ENCODE assay signal across 23 cellular contexts in genomic region chr6:31879901-31880300, GRCh38. TPM values are rescaled to one million over a fixed set of nuclear protein-coding genes. Genes with fewer than 3 reads are reported as not detected.
DNase-seq lines count a peak whose midpoint lies in the region; TF ChIP-seq lines count a peak whose summit lies in the region.
"Had no signal": no experiment of that assay in that cellular context is flagged by ENCODE, and none has a peak within 500 bp of the region (broad histone marks: within the 10 kb centered on the region; RNA-seq: fewer than 3 reads in every experiment).

No MANE protein-coding gene starts in this region.

- TSS peak; percentile 19 for BruUV-seq in PC-9 (replicated peaks; lab: Mats Ljungman, UMichigan)

- WGBS in SK-N-SH (ENCODE audit: low lambda C conversion rate): 90% methylated on average over 8 of the region's 10 CpGs

- H3K4me1 ChIP-seq in PC-9 (replicated peaks; ENCODE audit: insufficient read depth) (peaks cover 20% of the 10 kb centered on the region), mucosa of rectum (ENCODE audit: control insufficient read depth in 2 of 2, insufficient read depth in 2 of 2, low read length in 2 of 2) (peaks cover 23 to 36% of the 10 kb centered on the region in 2 donors), SK-N-SH (ENCODE audit: control insufficient read depth in 1 of 2, insufficient read depth in 2 of 2, low read depth in 1 of 2, low read length in 1 of 2) (no peaks in the 10 kb centered on the region)
- H3K4me1 ChIP-seq: gastrocnemius medialis, parathyroid adenoma, vagina had no signal

- H4K20me1 ChIP-seq in PC-9 (ENCODE audit: insufficient read depth) (no peaks in the 10 kb centered on the region), SK-N-SH (ENCODE audit: insufficient read depth) (no peaks in the 10 kb centered on the region)

- DNase-seq in PC-9: no peak
- DNase-seq in SK-N-SH: no peak
- no peak for DNase-seq in GDM1 (lab: John Stamatoyannopoulos, UW)
- no peak for DNase-seq in RKO (ENCODE audit: low spot score)
- DNase-seq: activated CD4-positive, alpha-beta T cell treated with anti-CD3 and anti-CD28 coated beads for 4 hours; activated naive CD8-positive, alpha-beta T cell treated with anti-CD3 and anti-CD28 coated beads for 36 hours; C1 segment of cervical spinal cord; effector CD8-positive, alpha-beta T cell; gastrocnemius medialis; GOT3; NCI-H187 treated with DMSO at 0.1 percent for 48 hours; NCI-H2227 treated with DMSO at 0.1 percent for 48 hours; NCI-H774; sigmoid colon; T-helper 1 cell had no signal

- H3F3A ChIP-seq in PC-9 (ENCODE audit: insufficient read depth, low read depth): peaks cover 22% of the 10 kb centered on the region
- peaks cover 5% of the 10 kb centered on the region for H3F3A ChIP-seq in SK-N-SH (replicated peaks; ENCODE audit: insufficient read depth)

- H3K9me3 ChIP-seq in PC-9 (ENCODE audit: insufficient read depth, low read depth) (no peaks in the 10 kb centered on the region), mucosa of rectum (ENCODE audit: control insufficient read depth in 2 of 2, low read length in 2 of 2) (no peaks in the 10 kb centered on the region), SK-N-SH (no peaks in the 10 kb centered on the region)
- H3K9me3 ChIP-seq: gastrocnemius medialis, sigmoid colon, vagina had no signal

- H3K4me3 ChIP-seq in PC-9 (no peak overlapping the region), mucosa of rectum (ENCODE audit: low read length in 2 of 2) (no peak overlapping the region), SK-N-SH (ENCODE audit: low read depth in 2 of 2, low read length in 1 of 2) (no peak overlapping the region)
- H3K4me3 ChIP-seq: gastrocnemius medialis, sigmoid colon, vagina had no signal

- H3K4me2 ChIP-seq in PC-9 (no peak overlapping the region), SK-N-SH (no peak overlapping the region)
- H3K4me2 ChIP-seq: KMS-11 had no signal

- POLR2A ChIA-PET in PC-9 (lab: Charles Lee; ENCODE audit: unreplicated experiment) (no interaction called here), SK-N-SH (lab: Yijun Ruan, JAX) (interaction anchor here (0.9 kb wide), 1 partner anchor 16 kb away, joined by 4 read pairs; no protein-coding TSS in a partner anchor)

- H3K79me2 ChIP-seq in PC-9 (ENCODE audit: low read depth) (no peaks in the 10 kb centered on the region), SK-N-SH (ENCODE audit: insufficient read depth) (no peaks in the 10 kb centered on the region)
- H3K79me2 ChIP-seq: parathyroid adenoma had no signal

- H3K9ac ChIP-seq in mucosa of rectum (ENCODE audit: low read depth in 1 of 2, low read length in 2 of 2) (peak overlapping the region in 1 of 2 donors; percentile 96), SK-N-SH (no peak overlapping the region)
- H3K9ac ChIP-seq: KMS-11, parathyroid adenoma had no signal

- H3K36me3 ChIP-seq in PC-9 (ENCODE audit: low read depth): peaks cover 5% of the 10 kb centered on the region; the same call in 1 of the 2 replicates
- H3K36me3 ChIP-seq in mucosa of rectum (ENCODE audit: control insufficient read depth in 2 of 2, insufficient read depth in 2 of 2, low read length in 2 of 2): peaks cover 46 to 51% of the 10 kb centered on the region in 2 donors
- H3K36me3 ChIP-seq in SK-N-SH (replicated peaks in 1 of 2; ENCODE audit: control insufficient read depth in 1 of 2, insufficient read depth in 2 of 2, low read length in 1 of 2): peaks cover 0 to 46% of the 10 kb centered on the region in 2 experiments

- no peaks in the 10 kb centered on the region for H3K27me3 ChIP-seq in PC-9 (ENCODE audit: insufficient read depth, low read depth)
- no peaks in the 10 kb centered on the region for H3K27me3 ChIP-seq in mucosa of rectum (ENCODE audit: control insufficient read depth in 2 of 2, insufficient read depth in 2 of 2, low read length in 2 of 2)
- H3K27me3 ChIP-seq in SK-N-SH (ENCODE audit: insufficient read depth): no peaks in the 10 kb centered on the region
- H3K27me3 ChIP-seq: gastrocnemius medialis, sigmoid colon, vagina had no signal

- no peak for TF ChIP-seq EP300 in SK-N-SH (IDR thresholded peaks at IDR 0.05; ENCODE audit: borderline replicate concordance in 1 of 2, low read depth in 1 of 2, low read length in 1 of 2)

- H2AFZ ChIP-seq in PC-9 (no peak overlapping the region), SK-N-SH (ENCODE audit: low read depth) (no peak overlapping the region)
- H2AFZ ChIP-seq: parathyroid adenoma had no signal

- TF ChIP-seq CTCF in C4-2B (conservative IDR thresholded peaks at IDR 0.05) (no peak), PC-9 (conservative IDR thresholded peaks at IDR 0.05) (no peak), SK-N-SH (IDR thresholded peaks at IDR 0.05) (no peak)

- H3K27ac ChIP-seq in C4-2B: peak overlapping the region; percentile 86
- H3K27ac ChIP-seq in PC-9: no peak overlapping the region
- peak overlapping the region; percentile 98 to 99 for H3K27ac ChIP-seq in mucosa of rectum (ENCODE audit: low read depth in 2 of 2, low read length in 2 of 2)
- no peak overlapping the region for H3K27ac ChIP-seq in SK-N-SH (ENCODE audit: low read depth in 2 of 2, low read length in 1 of 2)
- H3K27ac ChIP-seq: gastrocnemius medialis, KMS-11, parathyroid adenoma, vagina had no signal

- TF ChIP-seq RAD21 in SK-N-SH (IDR thresholded peaks at IDR 0.05; ENCODE audit: low read length): no peak

- intact Hi-C loops in PC-9 (cut with micrococcal nuclease; ENCODE audit: unreplicated experiment): loop anchor here (5.0 to 10.0 kb wide), 2 partner anchors 48 to 195 kb away; partner anchors contain the start of gene LY6G5C

- CTCF ChIA-PET in PC-9 (lab: Charles Lee) (interaction anchor here (0.5 kb wide), 1 partner anchor 227 kb away, joined by 3 read pairs; no protein-coding TSS in a partner anchor), SK-N-SH (lab: Yijun Ruan, JAX) (interaction anchor here (1.1 to 1.6 kb wide), 2 partner anchors 10 to 16 kb away, joined by 5 to 7 read pairs; no protein-coding TSS in a partner anchor)

- H3K9me2 ChIP-seq in PC-9 (ENCODE audit: insufficient read depth): no peaks in the 10 kb centered on the region
- no peaks in the 10 kb centered on the region for H3K9me2 ChIP-seq in SK-N-SH

TF ChIP-seq in SK-N-SH, 30 proteins besides CTCF, POLR2A, EP300 and RAD21:
- TF ChIP-seq, protein P1, sequence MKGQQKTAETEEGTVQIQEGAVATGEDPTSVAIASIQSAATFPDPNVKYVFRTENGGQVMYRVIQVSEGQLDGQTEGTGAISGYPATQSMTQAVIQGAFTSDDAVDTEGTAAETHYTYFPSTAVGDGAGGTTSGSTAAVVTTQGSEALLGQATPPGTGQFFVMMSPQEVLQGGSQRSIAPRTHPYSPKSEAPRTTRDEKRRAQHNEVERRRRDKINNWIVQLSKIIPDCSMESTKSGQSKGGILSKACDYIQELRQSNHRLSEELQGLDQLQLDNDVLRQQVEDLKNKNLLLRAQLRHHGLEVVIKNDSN (IDR thresholded peaks at IDR 0.05; ENCODE audit: borderline replicate concordance, low read depth): no peak
- TF ChIP-seq, protein P2, sequence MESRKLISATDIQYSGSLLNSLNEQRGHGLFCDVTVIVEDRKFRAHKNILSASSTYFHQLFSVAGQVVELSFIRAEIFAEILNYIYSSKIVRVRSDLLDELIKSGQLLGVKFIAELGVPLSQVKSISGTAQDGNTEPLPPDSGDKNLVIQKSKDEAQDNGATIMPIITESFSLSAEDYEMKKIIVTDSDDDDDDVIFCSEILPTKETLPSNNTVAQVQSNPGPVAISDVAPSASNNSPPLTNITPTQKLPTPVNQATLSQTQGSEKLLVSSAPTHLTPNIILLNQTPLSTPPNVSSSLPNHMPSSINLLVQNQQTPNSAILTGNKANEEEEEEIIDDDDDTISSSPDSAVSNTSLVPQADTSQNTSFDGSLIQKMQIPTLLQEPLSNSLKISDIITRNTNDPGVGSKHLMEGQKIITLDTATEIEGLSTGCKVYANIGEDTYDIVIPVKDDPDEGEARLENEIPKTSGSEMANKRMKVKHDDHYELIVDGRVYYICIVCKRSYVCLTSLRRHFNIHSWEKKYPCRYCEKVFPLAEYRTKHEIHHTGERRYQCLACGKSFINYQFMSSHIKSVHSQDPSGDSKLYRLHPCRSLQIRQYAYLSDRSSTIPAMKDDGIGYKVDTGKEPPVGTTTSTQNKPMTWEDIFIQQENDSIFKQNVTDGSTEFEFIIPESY (IDR thresholded peaks at IDR 0.05; ENCODE audit: borderline replicate concordance, low read depth): no peak

RNA-seq across cellular contexts. Expression of gene SLC44A4, which starts 1.1 kb away (rescaled TPM):
- total RNA-seq in PC-9 (2021): 44.4 and 44.9 TPM in 2 replicates
- 0.26 and 0.49 TPM in 2 replicates for polyA plus RNA-seq in SK-N-SH (2012; rRNA removed)
- polyA plus RNA-seq in SK-N-SH (2012; cell fraction: cytosol; rRNA removed): 0.18 and 0.26 TPM in 2 replicates
- 0.40 and 0.66 TPM in 2 replicates for polyA plus RNA-seq in SK-N-SH (2012; cell fraction: nucleus; rRNA removed)
- total RNA-seq: cerebellum; naive thymus-derived CD8-positive, alpha-beta T cell had no signal
- polyA plus RNA-seq: naive thymus-derived CD8-positive, alpha-beta T cell had no signal

RNA-seq across cellular contexts. Expression of gene NEU1, which starts 17.3 kb away (rescaled TPM):
- total RNA-seq in PC-9 (2021): 23.1 and 23.4 TPM in 2 replicates
- polyA plus RNA-seq in SK-N-SH (2012; rRNA removed): 42.2 and 43.0 TPM in 2 replicates
- 26.4 and 32.7 TPM in 2 replicates for polyA plus RNA-seq in SK-N-SH (2012; cell fraction: cytosol; rRNA removed)
- polyA plus RNA-seq in SK-N-SH (2012; cell fraction: nucleus; rRNA removed): 31.9 and 35.3 TPM in 2 replicates

RNA-seq across cellular contexts. Expression of gene EHMT2, which starts 17.6 kb away (rescaled TPM):
- 57.3 and 68.3 TPM in 2 replicates for total RNA-seq in PC-9 (2021)
- 50.1 and 72.0 TPM in 2 replicates for polyA plus RNA-seq in SK-N-SH (2012; rRNA removed)
- polyA plus RNA-seq in SK-N-SH (2012; cell fraction: cytosol; rRNA removed): 25.3 and 39.7 TPM in 2 replicates
- polyA plus RNA-seq in SK-N-SH (2012; cell fraction: nucleus; rRNA removed): 209 and 212 TPM in 2 replicates

RNA-seq across cellular contexts. Expression of gene ZBTB12, which starts 22.0 kb away (rescaled TPM):
- total RNA-seq in PC-9 (2021): 16.2 and 20.3 TPM in 2 replicates
- 8.3 and 8.4 TPM in 2 replicates for polyA plus RNA-seq in SK-N-SH (2012; rRNA removed)
- polyA plus RNA-seq in SK-N-SH (2012; cell fraction: cytosol; rRNA removed): 4.5 and 8.4 TPM in 2 replicates
- 4.9 and 7.0 TPM in 2 replicates for polyA plus RNA-seq in SK-N-SH (2012; cell fraction: nucleus; rRNA removed)
- polyA plus RNA-seq: naive thymus-derived CD8-positive, alpha-beta T cell had no signal

RNA-seq across cellular contexts. Expression of gene C2, which starts 47.6 kb away (rescaled TPM):
- total RNA-seq in PC-9 (2021): 0.96 and 2.4 TPM in 2 replicates
- polyA plus RNA-seq in SK-N-SH (2012; rRNA removed): 0.15 and 0.43 TPM in 2 replicates
- 0.14 and 0.25 TPM in 2 replicates for polyA plus RNA-seq in SK-N-SH (2012; cell fraction: cytosol; rRNA removed)
- polyA plus RNA-seq in SK-N-SH (2012; cell fraction: nucleus; rRNA removed): 0.39 and 0.42 TPM in 2 replicates
- polyA plus RNA-seq: keratinocyte; naive thymus-derived CD8-positive, alpha-beta T cell had no signal

Comparison
In these comparisons a context has a peak if more than half of its experiments do, and no peak if none do; other contexts are left out.
1. H3K27ac ChIP-seq: peak in C4-2B (single experiment) and mucosa of rectum (2 of 2); none in PC-9 (single experiment) and SK-N-SH (0 of 2).